In the genomic region with DNA sequence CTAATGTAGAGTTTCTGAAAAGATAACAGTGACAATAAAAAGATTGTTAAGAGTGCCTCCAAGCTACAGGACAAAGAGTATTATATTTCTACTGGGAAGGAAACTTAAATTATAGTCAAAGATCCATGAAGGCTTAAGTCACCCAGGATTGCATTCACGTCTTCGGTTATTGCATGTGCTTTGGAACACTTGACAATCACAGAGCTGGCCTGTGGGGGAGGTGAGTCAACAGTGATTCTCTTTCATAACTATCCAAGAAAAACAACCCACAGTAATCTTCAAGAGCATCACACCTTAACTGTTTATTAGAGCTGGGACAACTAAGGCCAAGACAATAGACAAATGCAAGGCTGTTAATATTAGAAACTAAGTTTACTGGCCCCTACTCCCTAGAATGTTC, we compare ENCODE assay signal across 1 cellular context.
TF ChIP-seq lines count a peak whose summit lies in the region.

No MANE protein-coding gene starts in this region.

TF ChIP-seq in HEK293, 187 proteins besides CTCF, POLR2A, EP300 and RAD21 (continued from another document):
- TF ChIP-seq, protein P1, sequence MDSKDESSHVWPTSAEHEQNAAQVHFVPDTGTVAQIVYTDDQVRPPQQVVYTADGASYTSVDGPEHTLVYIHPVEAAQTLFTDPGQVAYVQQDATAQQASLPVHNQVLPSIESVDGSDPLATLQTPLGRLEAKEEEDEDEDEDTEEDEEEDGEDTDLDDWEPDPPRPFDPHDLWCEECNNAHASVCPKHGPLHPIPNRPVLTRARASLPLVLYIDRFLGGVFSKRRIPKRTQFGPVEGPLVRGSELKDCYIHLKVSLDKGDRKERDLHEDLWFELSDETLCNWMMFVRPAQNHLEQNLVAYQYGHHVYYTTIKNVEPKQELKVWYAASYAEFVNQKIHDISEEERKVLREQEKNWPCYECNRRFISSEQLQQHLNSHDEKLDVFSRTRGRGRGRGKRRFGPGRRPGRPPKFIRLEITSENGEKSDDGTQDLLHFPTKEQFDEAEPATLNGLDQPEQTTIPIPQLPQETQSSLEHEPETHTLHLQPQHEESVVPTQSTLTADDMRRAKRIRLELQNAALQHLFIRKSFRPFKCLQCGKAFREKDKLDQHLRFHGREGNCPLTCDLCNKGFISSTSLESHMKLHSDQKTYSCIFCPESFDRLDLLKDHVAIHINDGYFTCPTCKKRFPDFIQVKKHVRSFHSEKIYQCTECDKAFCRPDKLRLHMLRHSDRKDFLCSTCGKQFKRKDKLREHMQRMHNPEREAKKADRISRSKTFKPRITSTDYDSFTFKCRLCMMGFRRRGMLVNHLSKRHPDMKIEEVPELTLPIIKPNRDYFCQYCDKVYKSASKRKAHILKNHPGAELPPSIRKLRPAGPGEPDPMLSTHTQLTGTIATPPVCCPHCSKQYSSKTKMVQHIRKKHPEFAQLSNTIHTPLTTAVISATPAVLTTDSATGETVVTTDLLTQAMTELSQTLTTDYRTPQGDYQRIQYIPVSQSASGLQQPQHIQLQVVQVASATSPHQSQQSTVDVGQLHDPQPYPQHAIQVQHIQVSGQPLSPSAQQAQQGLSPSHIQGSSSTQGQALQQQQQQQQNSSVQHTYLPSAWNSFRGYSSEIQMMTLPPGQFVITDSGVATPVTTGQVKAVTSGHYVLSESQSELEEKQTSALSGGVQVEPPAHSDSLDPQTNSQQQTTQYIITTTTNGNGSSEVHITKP (tag by site-specific recombination; IDR thresholded peaks at IDR 0.05): peak; percentile 93
- no peak for TF ChIP-seq ZNF2 (tag by site-specific recombination; IDR thresholded peaks at IDR 0.05)
- TF ChIP-seq ZNF24 (tag by site-specific recombination; IDR thresholded peaks at IDR 0.05): peak; percentile 92
- TF ChIP-seq, protein P2, sequence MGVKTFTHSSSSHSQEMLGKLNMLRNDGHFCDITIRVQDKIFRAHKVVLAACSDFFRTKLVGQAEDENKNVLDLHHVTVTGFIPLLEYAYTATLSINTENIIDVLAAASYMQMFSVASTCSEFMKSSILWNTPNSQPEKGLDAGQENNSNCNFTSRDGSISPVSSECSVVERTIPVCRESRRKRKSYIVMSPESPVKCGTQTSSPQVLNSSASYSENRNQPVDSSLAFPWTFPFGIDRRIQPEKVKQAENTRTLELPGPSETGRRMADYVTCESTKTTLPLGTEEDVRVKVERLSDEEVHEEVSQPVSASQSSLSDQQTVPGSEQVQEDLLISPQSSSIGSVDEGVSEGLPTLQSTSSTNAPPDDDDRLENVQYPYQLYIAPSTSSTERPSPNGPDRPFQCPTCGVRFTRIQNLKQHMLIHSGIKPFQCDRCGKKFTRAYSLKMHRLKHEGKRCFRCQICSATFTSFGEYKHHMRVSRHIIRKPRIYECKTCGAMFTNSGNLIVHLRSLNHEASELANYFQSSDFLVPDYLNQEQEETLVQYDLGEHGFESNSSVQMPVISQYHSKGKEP (tag by site-specific recombination; IDR thresholded peaks at IDR 0.05): peak; percentile 93
- peak; percentile 72 for TF ChIP-seq ZNF600 (tag by site-specific recombination; IDR thresholded peaks at IDR 0.05)
- TF ChIP-seq, protein P3, sequence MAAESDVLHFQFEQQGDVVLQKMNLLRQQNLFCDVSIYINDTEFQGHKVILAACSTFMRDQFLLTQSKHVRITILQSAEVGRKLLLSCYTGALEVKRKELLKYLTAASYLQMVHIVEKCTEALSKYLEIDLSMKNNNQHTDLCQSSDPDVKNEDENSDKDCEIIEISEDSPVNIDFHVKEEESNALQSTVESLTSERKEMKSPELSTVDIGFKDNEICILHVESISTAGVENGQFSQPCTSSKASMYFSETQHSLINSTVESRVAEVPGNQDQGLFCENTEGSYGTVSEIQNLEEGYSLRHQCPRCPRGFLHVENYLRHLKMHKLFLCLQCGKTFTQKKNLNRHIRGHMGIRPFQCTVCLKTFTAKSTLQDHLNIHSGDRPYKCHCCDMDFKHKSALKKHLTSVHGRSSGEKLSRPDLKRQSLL (tag by site-specific recombination; IDR thresholded peaks at IDR 0.05): no peak
- TF ChIP-seq ZNF670 (tag by site-specific recombination; IDR thresholded peaks at IDR 0.05; ENCODE audit: low read depth): no peak
- TF ChIP-seq, protein P4, sequence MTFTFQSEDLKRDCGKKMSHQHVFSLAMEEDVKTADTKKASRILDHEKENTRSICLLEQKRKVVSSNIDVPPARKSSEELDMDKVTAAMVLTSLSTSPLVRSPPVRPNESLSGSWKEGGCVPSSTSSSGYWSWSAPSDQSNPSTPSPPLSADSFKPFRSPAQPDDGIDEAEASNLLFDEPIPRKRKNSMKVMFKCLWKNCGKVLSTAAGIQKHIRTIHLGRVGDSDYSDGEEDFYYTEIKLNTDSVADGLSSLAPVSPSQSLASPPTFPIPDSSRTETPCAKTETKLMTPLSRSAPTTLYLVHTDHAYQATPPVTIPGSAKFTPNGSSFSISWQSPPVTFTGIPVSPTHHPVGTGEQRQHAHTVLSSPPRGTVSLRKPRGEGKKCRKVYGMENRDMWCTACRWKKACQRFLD (tag by site-specific recombination; IDR thresholded peaks at IDR 0.05): no peak
- TF ChIP-seq, protein P5, sequence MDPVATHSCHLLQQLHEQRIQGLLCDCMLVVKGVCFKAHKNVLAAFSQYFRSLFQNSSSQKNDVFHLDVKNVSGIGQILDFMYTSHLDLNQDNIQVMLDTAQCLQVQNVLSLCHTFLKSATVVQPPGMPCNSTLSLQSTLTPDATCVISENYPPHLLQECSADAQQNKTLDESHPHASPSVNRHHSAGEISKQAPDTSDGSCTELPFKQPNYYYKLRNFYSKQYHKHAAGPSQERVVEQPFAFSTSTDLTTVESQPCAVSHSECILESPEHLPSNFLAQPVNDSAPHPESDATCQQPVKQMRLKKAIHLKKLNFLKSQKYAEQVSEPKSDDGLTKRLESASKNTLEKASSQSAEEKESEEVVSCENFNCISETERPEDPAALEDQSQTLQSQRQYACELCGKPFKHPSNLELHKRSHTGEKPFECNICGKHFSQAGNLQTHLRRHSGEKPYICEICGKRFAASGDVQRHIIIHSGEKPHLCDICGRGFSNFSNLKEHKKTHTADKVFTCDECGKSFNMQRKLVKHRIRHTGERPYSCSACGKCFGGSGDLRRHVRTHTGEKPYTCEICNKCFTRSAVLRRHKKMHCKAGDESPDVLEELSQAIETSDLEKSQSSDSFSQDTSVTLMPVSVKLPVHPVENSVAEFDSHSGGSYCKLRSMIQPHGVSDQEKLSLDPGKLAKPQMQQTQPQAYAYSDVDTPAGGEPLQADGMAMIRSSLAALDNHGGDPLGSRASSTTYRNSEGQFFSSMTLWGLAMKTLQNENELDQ (tag by site-specific recombination; IDR thresholded peaks at IDR 0.05; ENCODE audit: low read depth): no peak
- TF ChIP-seq, protein P6, sequence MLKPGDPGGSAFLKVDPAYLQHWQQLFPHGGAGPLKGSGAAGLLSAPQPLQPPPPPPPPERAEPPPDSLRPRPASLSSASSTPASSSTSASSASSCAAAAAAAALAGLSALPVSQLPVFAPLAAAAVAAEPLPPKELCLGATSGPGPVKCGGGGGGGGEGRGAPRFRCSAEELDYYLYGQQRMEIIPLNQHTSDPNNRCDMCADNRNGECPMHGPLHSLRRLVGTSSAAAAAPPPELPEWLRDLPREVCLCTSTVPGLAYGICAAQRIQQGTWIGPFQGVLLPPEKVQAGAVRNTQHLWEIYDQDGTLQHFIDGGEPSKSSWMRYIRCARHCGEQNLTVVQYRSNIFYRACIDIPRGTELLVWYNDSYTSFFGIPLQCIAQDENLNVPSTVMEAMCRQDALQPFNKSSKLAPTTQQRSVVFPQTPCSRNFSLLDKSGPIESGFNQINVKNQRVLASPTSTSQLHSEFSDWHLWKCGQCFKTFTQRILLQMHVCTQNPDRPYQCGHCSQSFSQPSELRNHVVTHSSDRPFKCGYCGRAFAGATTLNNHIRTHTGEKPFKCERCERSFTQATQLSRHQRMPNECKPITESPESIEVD (tag by site-specific recombination; IDR thresholded peaks at IDR 0.05): peak; percentile 83
- TF ChIP-seq ZNF132 (tag by site-specific recombination; IDR thresholded peaks at IDR 0.05; ENCODE audit: borderline replicate concordance): no peak
- TF ChIP-seq GFI1B (tag by site-specific recombination; IDR thresholded peaks at IDR 0.05): peak; percentile 62; the same call in 1 of the 2 replicates
- TF ChIP-seq ZSCAN30 (tag by site-specific recombination; IDR thresholded peaks at IDR 0.05): 0 out of 2 replicates have a peak, but pooled peaks have one; percentile 45
- TF ChIP-seq KLF8 (tag by site-specific recombination; IDR thresholded peaks at IDR 0.05): peak; percentile 83
- no peak for TF ChIP-seq ZNF624 (tag by site-specific recombination; IDR thresholded peaks at IDR 0.05)
- TF ChIP-seq ZBTB48 (tag by site-specific recombination; IDR thresholded peaks at IDR 0.05): no peak
